2 cellular contexts compared by ENCODE assay signal in genomic region chr12:106243620-106244019, GRCh38.
TF ChIP-seq lines count a peak whose summit lies in the region.

No MANE protein-coding gene starts in this region.

TF ChIP-seq in GM12878, 131 proteins besides CTCF, POLR2A, EP300 and RAD21 (continued from another document):
- TF ChIP-seq HDGF (IDR thresholded peaks at IDR 0.05) (no peak), MEF2B (IDR thresholded peaks at IDR 0.05; ENCODE audit: partially characterized antibody, poor library complexity, severe bottlenecking) (no peak), TAF1 (IDR thresholded peaks at IDR 0.05; ENCODE audit: borderline replicate concordance, low read depth, low read length) (no peak), TCF3 (IDR thresholded peaks at IDR 0.05; ENCODE audit: borderline replicate concordance, insufficient read depth, low read depth, low read length) (no peak), EED (IDR thresholded peaks at IDR 0.05; ENCODE audit: low read depth) (no peak), MYB (IDR thresholded peaks at IDR 0.05; ENCODE audit: borderline replicate concordance, low read depth, low read length) (no peak), TCF12 (IDR thresholded peaks at IDR 0.05; ENCODE audit: low read depth, low read length) (no peak), NR2C1 (IDR thresholded peaks at IDR 0.05) (no peak), FOXM1 (IDR thresholded peaks at IDR 0.05; ENCODE audit: low read depth, low read length) (no peak), ZBED1 (IDR thresholded peaks at IDR 0.05; ENCODE audit: borderline replicate concordance) (no peak), NRF1 (conservative IDR thresholded peaks at IDR 0.05; ENCODE audit: low read depth, low read length) (no peak), ZNF24 (IDR thresholded peaks at IDR 0.05) (no peak)
- TF ChIP-seq, protein P1, sequence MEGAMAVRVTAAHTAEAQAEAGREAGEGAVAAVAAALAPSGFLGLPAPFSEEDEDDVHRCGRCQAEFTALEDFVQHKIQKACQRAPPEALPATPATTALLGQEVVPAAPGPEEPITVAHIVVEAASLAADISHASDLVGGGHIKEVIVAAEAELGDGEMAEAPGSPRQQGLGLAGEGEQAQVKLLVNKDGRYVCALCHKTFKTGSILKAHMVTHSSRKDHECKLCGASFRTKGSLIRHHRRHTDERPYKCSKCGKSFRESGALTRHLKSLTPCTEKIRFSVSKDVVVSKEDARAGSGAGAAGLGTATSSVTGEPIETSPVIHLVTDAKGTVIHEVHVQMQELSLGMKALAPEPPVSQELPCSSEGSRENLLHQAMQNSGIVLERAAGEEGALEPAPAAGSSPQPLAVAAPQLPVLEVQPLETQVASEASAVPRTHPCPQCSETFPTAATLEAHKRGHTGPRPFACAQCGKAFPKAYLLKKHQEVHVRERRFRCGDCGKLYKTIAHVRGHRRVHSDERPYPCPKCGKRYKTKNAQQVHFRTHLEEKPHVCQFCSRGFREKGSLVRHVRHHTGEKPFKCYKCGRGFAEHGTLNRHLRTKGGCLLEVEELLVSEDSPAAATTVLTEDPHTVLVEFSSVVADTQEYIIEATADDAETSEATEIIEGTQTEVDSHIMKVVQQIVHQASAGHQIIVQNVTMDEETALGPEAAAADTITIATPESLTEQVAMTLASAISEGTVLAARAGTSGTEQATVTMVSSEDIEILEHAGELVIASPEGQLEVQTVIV (IDR thresholded peaks at IDR 0.05; ENCODE audit: borderline replicate concordance, partially characterized antibody): no peak

TF ChIP-seq in neural cell, 6 proteins besides CTCF, POLR2A, EP300 and RAD21 (continued from another document):
- TF ChIP-seq, protein P2, sequence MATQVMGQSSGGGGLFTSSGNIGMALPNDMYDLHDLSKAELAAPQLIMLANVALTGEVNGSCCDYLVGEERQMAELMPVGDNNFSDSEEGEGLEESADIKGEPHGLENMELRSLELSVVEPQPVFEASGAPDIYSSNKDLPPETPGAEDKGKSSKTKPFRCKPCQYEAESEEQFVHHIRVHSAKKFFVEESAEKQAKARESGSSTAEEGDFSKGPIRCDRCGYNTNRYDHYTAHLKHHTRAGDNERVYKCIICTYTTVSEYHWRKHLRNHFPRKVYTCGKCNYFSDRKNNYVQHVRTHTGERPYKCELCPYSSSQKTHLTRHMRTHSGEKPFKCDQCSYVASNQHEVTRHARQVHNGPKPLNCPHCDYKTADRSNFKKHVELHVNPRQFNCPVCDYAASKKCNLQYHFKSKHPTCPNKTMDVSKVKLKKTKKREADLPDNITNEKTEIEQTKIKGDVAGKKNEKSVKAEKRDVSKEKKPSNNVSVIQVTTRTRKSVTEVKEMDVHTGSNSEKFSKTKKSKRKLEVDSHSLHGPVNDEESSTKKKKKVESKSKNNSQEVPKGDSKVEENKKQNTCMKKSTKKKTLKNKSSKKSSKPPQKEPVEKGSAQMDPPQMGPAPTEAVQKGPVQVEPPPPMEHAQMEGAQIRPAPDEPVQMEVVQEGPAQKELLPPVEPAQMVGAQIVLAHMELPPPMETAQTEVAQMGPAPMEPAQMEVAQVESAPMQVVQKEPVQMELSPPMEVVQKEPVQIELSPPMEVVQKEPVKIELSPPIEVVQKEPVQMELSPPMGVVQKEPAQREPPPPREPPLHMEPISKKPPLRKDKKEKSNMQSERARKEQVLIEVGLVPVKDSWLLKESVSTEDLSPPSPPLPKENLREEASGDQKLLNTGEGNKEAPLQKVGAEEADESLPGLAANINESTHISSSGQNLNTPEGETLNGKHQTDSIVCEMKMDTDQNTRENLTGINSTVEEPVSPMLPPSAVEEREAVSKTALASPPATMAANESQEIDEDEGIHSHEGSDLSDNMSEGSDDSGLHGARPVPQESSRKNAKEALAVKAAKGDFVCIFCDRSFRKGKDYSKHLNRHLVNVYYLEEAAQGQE (IDR thresholded peaks at IDR 0.05; ENCODE audit: borderline replicate concordance): no peak
- TF ChIP-seq SMC3 (conservative IDR thresholded peaks at IDR 0.05; ENCODE audit: poor library complexity): no peak
- TF ChIP-seq TAF1 (IDR thresholded peaks at IDR 0.05; ENCODE audit: low read depth): no peak
